27 cellular contexts compared by ENCODE assay signal in the genomic region with DNA sequence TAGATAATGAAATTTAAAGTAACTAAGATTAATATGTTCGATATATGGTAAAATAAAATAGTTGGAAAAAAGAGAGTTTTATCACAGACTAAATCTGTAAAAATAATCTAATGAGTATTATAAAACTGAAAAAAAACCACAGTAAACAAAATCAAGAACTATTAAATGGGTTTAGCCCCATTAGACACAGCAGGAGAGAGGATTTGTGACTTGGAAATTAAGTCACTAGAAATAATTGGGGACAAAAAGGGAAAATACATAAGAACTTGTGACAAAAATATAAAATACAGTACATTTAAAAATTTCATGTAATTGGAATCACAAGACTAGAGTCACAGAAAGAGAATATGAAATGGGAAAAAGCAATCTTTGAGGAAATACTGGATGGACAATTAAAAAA.
A peak's percentile ranks its signal among the peaks of the same experiment; 100 is the strongest.
DNase-seq lines count a peak whose midpoint lies in the region; ATAC-seq and TF ChIP-seq lines count a peak whose summit lies in the region.
"Had no signal": no experiment of that assay in that cellular context is flagged by ENCODE, and none has a peak within 500 bp of the region (broad histone marks: within the 10 kb centered on the region; RNA-seq: fewer than 3 reads in every experiment).

No MANE protein-coding gene starts in this region.

- no peak overlapping the region for H3K4me3 ChIP-seq in SK-N-SH (ENCODE audit: low read depth in 2 of 2, low read length in 1 of 2)
- H3K4me3 ChIP-seq: A549; BLaER1; BLaER1 treated with 17β-estradiol and CSF1 and Interleukin-3, amounts not matched to agents 10 nM and 100 nM had no signal

- WGBS in SK-N-SH (ENCODE audit: low lambda C conversion rate) = 72% methylated on average over 1 of the region's 1 CpG

- no peaks in the 10 kb centered on the region for H3K79me2 ChIP-seq in SK-N-SH (ENCODE audit: insufficient read depth)

- H3F3A ChIP-seq in SK-N-SH (replicated peaks; ENCODE audit: insufficient read depth) = no peaks in the 10 kb centered on the region

- no peak for TF ChIP-seq CTCF in SK-N-SH (IDR thresholded peaks at IDR 0.05)

- CTCF ChIA-PET in SK-N-SH (lab: Yijun Ruan, JAX) = interaction anchor here (1.2 kb wide), 1 partner anchor 18 kb away, joined by 3 read pairs; no protein-coding TSS in a partner anchor

- H2AFZ ChIP-seq in SK-N-SH (ENCODE audit: low read depth) = no peak overlapping the region

- H4K20me1 ChIP-seq in SK-N-SH (ENCODE audit: insufficient read depth) = no peaks in the 10 kb centered on the region
- H4K20me1 ChIP-seq: BLaER1; BLaER1 treated with 17β-estradiol and CSF1 and Interleukin-3, amounts not matched to agents 10 nM and 100 nM had no signal

- H3K9me2 ChIP-seq in SK-N-SH = no peaks in the 10 kb centered on the region

- no peaks in the 10 kb centered on the region for H3K27me3 ChIP-seq in SK-N-SH (ENCODE audit: insufficient read depth)
- H3K27me3 ChIP-seq: BE2C; BLaER1; BLaER1 treated with 17β-estradiol and CSF1 and Interleukin-3, amounts not matched to agents 10 nM and 100 nM had no signal

- H3K9ac ChIP-seq in SK-N-SH = no peak overlapping the region
- H3K9ac ChIP-seq: BLaER1; BLaER1 treated with 17β-estradiol and CSF1 and Interleukin-3, amounts not matched to agents 10 nM and 100 nM had no signal

- DNase-seq in SK-N-SH = no peak
- DNase-seq: 8988T; ACHN; AML-193; BE2C; C1 segment of cervical spinal cord; Caco-2; Calu3; CD4-positive, alpha-beta memory T cell; CD4-positive, alpha-beta T cell; CD4-positive, CD25-positive, alpha-beta regulatory T cell; CD8-positive, alpha-beta memory T cell; CD8-positive, alpha-beta T cell; COR-L47; DMS 273 treated with DMSO at 0.1 percent for 48 hours; DMS153; DMS53; DMS79; DMS79 treated with DMSO at 0.1 percent for 48 hours; DND-41; EL had no signal

- H3K4me2 ChIP-seq in SK-N-SH = no peak overlapping the region
- H3K4me2 ChIP-seq: A549; BLaER1; BLaER1 treated with 17β-estradiol and CSF1 and Interleukin-3, amounts not matched to agents 10 nM and 100 nM had no signal

- H3K36me3 ChIP-seq in SK-N-SH (replicated peaks in 1 of 2; ENCODE audit: control insufficient read depth in 1 of 2, insufficient read depth in 2 of 2, low read length in 1 of 2) = no peaks in the 10 kb centered on the region
- H3K36me3 ChIP-seq: BE2C; BLaER1; BLaER1 treated with 17β-estradiol and CSF1 and Interleukin-3, amounts not matched to agents 10 nM and 100 nM had no signal

- no peak for ATAC-seq in SK-N-SH treated with all-trans-retinoic acid at 6 μM for 48 hours
- ATAC-seq: A549; CD8-positive, alpha-beta T cell had no signal

- H3K27ac ChIP-seq in SK-N-SH (ENCODE audit: low read depth in 2 of 2, low read length in 1 of 2) = no peak overlapping the region
- H3K27ac ChIP-seq: 22Rv1; A549; BLaER1; BLaER1 treated with 17β-estradiol and CSF1 and Interleukin-3, amounts not matched to agents 10 nM and 100 nM; C4-2B had no signal

- POLR2A ChIA-PET in SK-N-SH (lab: Yijun Ruan, JAX) = no interaction called here

- TF ChIP-seq RAD21 in SK-N-SH (IDR thresholded peaks at IDR 0.05; ENCODE audit: low read length) = no peak

- peaks cover 15% of the 10 kb centered on the region for H3K9me3 ChIP-seq in SK-N-SH
- H3K9me3 ChIP-seq: BE2C had no signal

- TF ChIP-seq EP300 in SK-N-SH (IDR thresholded peaks at IDR 0.05; ENCODE audit: borderline replicate concordance in 1 of 2, low read depth in 1 of 2, low read length in 1 of 2) = no peak

- no peaks in the 10 kb centered on the region for H3K4me1 ChIP-seq in SK-N-SH (ENCODE audit: control insufficient read depth in 1 of 2, insufficient read depth in 2 of 2, low read depth in 1 of 2, low read length in 1 of 2)
- H3K4me1 ChIP-seq: A549, BE2C, BLaER1, Caco-2 had no signal

TF ChIP-seq in SK-N-SH treated with all-trans-retinoic acid at 6 μM for 48 hours, 23 proteins besides CTCF, POLR2A, EP300 and RAD21:
- TF ChIP-seq ZFP30 (CRISPR knock-in tag; IDR thresholded peaks at IDR 0.05) (peak; percentile 99), OSR1 (CRISPR knock-in tag; IDR thresholded peaks at IDR 0.05) (no peak)
- TF ChIP-seq, protein P1, sequence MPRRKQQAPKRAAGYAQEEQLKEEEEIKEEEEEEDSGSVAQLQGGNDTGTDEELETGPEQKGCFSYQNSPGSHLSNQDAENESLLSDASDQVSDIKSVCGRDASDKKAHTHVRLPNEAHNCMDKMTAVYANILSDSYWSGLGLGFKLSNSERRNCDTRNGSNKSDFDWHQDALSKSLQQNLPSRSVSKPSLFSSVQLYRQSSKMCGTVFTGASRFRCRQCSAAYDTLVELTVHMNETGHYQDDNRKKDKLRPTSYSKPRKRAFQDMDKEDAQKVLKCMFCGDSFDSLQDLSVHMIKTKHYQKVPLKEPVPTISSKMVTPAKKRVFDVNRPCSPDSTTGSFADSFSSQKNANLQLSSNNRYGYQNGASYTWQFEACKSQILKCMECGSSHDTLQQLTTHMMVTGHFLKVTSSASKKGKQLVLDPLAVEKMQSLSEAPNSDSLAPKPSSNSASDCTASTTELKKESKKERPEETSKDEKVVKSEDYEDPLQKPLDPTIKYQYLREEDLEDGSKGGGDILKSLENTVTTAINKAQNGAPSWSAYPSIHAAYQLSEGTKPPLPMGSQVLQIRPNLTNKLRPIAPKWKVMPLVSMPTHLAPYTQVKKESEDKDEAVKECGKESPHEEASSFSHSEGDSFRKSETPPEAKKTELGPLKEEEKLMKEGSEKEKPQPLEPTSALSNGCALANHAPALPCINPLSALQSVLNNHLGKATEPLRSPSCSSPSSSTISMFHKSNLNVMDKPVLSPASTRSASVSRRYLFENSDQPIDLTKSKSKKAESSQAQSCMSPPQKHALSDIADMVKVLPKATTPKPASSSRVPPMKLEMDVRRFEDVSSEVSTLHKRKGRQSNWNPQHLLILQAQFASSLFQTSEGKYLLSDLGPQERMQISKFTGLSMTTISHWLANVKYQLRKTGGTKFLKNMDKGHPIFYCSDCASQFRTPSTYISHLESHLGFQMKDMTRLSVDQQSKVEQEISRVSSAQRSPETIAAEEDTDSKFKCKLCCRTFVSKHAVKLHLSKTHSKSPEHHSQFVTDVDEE (CRISPR knock-in tag; IDR thresholded peaks at IDR 0.05) = no peak
TF ChIP-seq in SK-N-SH treated with all-trans-retinoic acid at 6 μM for 48 hours: peak in this region for 1.

TF ChIP-seq in SK-N-SH, 30 proteins besides CTCF, POLR2A, EP300 and RAD21 (continues in another document):
- TF ChIP-seq NRF1 (IDR thresholded peaks at IDR 0.05; ENCODE audit: low read depth, low read length) (no peak), ZBTB33 (IDR thresholded peaks at IDR 0.05; ENCODE audit: borderline replicate concordance, low read depth) (no peak), NFIC (IDR thresholded peaks at IDR 0.05; ENCODE audit: borderline replicate concordance) (no peak), SIN3A (IDR thresholded peaks at IDR 0.05; ENCODE audit: borderline replicate concordance, low read depth, low read length) (no peak), FOXJ3 (CRISPR knock-in tag; IDR thresholded peaks at IDR 0.05) (no peak), POLR2AphosphoS5 (IDR thresholded peaks at IDR 0.05; ENCODE audit: low read depth, low read length) (no peak), JUND (IDR thresholded peaks at IDR 0.05) (no peak)
- TF ChIP-seq, protein P2, sequence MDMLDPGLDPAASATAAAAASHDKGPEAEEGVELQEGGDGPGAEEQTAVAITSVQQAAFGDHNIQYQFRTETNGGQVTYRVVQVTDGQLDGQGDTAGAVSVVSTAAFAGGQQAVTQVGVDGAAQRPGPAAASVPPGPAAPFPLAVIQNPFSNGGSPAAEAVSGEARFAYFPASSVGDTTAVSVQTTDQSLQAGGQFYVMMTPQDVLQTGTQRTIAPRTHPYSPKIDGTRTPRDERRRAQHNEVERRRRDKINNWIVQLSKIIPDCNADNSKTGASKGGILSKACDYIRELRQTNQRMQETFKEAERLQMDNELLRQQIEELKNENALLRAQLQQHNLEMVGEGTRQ (IDR thresholded peaks at IDR 0.05; ENCODE audit: borderline replicate concordance, low read depth, low read length) = no peak
- TF ChIP-seq, protein P3, sequence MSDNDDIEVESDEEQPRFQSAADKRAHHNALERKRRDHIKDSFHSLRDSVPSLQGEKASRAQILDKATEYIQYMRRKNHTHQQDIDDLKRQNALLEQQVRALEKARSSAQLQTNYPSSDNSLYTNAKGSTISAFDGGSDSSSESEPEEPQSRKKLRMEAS (IDR thresholded peaks at IDR 0.05; ENCODE audit: low read depth) = no peak
